In genomic region chr4:138576684-138577083, GRCh38 we compare ENCODE assay signal across 11 cellular contexts.
DNase-seq lines count a peak whose midpoint lies in the region; ATAC-seq, FAIRE-seq and TF ChIP-seq lines count a peak whose summit lies in the region.
"Had no signal": no experiment of that assay in that cellular context is flagged by ENCODE, and none has a peak within 500 bp of the region (broad histone marks: within the 10 kb centered on the region; RNA-seq: fewer than 3 reads in every experiment).

No MANE protein-coding gene starts in this region.

- H3K36me3 ChIP-seq in SU-DHL-6 (ENCODE audit: low read length) = no peaks in the 10 kb centered on the region
- no peaks in the 10 kb centered on the region for H3K36me3 ChIP-seq in ovary

- H3K4me2 ChIP-seq in SU-DHL-6 (ENCODE audit: low read depth, low read length, poor library complexity, severe bottlenecking) = no peak overlapping the region

- no peak overlapping the region for H2AFZ ChIP-seq in SU-DHL-6 (ENCODE audit: low read depth, low read length, severe bottlenecking)

- H3K9ac ChIP-seq in SU-DHL-6 (ENCODE audit: low read length) = no peak overlapping the region

- no peaks in the 10 kb centered on the region for H3K36me3 Mint-ChIP-seq in activated naive CD8-positive, alpha-beta T cell treated with anti-CD3 and anti-CD28 coated beads, Interleukin-2, amount 50 U/mL, for 24 hours (ENCODE audit: low read depth)

- TF ChIP-seq CTCF in D721Med (IDR thresholded peaks at IDR 0.05; ENCODE audit: insufficient read depth, missing control alignments) = peak; percentile 33
- TF ChIP-seq CTCF in HL-60 (IDR thresholded peaks at IDR 0.05; ENCODE audit: insufficient read depth, low read length) = peak; percentile 11
- peak; percentile 14 for TF ChIP-seq CTCF in SU-DHL-6 (IDR thresholded peaks at IDR 0.05; ENCODE audit: insufficient read depth, low read length, poor library complexity, severe bottlenecking)
- TF ChIP-seq CTCF in ovary (IDR thresholded peaks at IDR 0.05) = no peak

- H3K4me3 ChIP-seq in HL-60 (replicated peaks; ENCODE audit: insufficient read depth, low read length) (no peak overlapping the region), SU-DHL-6 (ENCODE audit: insufficient read depth, low read length, poor library complexity, severe bottlenecking) (no peak overlapping the region), ovary (no peak overlapping the region)

- no peaks in the 10 kb centered on the region for H3F3A ChIP-seq in SU-DHL-6 (ENCODE audit: insufficient read depth)

- H3K27ac Mint-ChIP-seq in activated naive CD8-positive, alpha-beta T cell treated with anti-CD3 and anti-CD28 coated beads, Interleukin-2, amount 50 U/mL, for 24 hours = no peak overlapping the region
- H3K27ac Mint-ChIP-seq: activated naive CD8-positive, alpha-beta T cell; nephron progenitor cell had no signal

- no peak for DNase-seq in D721Med (ENCODE audit: insufficient read length, low spot score)
- peak in 1 of 2 experiments; percentile 29 for DNase-seq in HL-60 (ENCODE audit: low read depth in 1 of 2, low spot score in 1 of 2)
- peak; percentile 75 for DNase-seq in iris pigment epithelial cell (ENCODE audit: low read depth)
- no peak for DNase-seq in ovary
- no peak for DNase-seq in GOT3 (lab: John Stamatoyannopoulos, UW)
- no peak for DNase-seq in activated naive CD8-positive, alpha-beta T cell treated with anti-CD3 and anti-CD28 coated beads, Interleukin-2, amount 50 U/mL, for 24 hours
- DNase-seq: nephron progenitor cell, substantia nigra had no signal

- H3K9me3 ChIP-seq in SU-DHL-6 (ENCODE audit: insufficient read depth, low read length) (no peaks in the 10 kb centered on the region), ovary (no peaks in the 10 kb centered on the region)

- TF ChIP-seq POLR2A in ovary (IDR thresholded peaks at IDR 0.05) = no peak

- no peaks in the 10 kb centered on the region for H3K9me2 ChIP-seq in SU-DHL-6 (replicated peaks; ENCODE audit: insufficient read depth, low read length)

- no peaks in the 10 kb centered on the region for H3K79me2 ChIP-seq in SU-DHL-6 (ENCODE audit: insufficient read depth, low read length)

- no peaks in the 10 kb centered on the region for H3K27me3 Mint-ChIP-seq in activated naive CD8-positive, alpha-beta T cell treated with anti-CD3 and anti-CD28 coated beads, Interleukin-2, amount 50 U/mL, for 24 hours
- H3K27me3 Mint-ChIP-seq: activated naive CD8-positive, alpha-beta T cell had no signal

- no peak overlapping the region for H3K4me3 Mint-ChIP-seq in activated naive CD8-positive, alpha-beta T cell treated with anti-CD3 and anti-CD28 coated beads, Interleukin-2, amount 50 U/mL, for 24 hours
- H3K4me3 Mint-ChIP-seq: activated naive CD8-positive, alpha-beta T cell; nephron progenitor cell had no signal

- H3K27ac ChIP-seq in HL-60 (replicated peaks) (no peak overlapping the region), SU-DHL-6 (ENCODE audit: low read depth, low read length) (no peak overlapping the region), ovary (no peak overlapping the region)

- 52 to 61% (median 61%) methylated on average over 3 of the region's 3 CpGs for WGBS in ovary, 3 donors

- no peaks in the 10 kb centered on the region for H4K20me1 ChIP-seq in SU-DHL-6 (ENCODE audit: low read depth, low read length)

- intact Hi-C loops in ovary (cut with DNase I) = no loop called here

- H3K9me3 Mint-ChIP-seq in activated naive CD8-positive, alpha-beta T cell treated with anti-CD3 and anti-CD28 coated beads, Interleukin-2, amount 50 U/mL, for 24 hours = peaks cover 29% of the 10 kb centered on the region

- H3K4me1 ChIP-seq in ovary (ENCODE audit: insufficient read depth) = no peaks in the 10 kb centered on the region

- H3K4me1 Mint-ChIP-seq in activated naive CD8-positive, alpha-beta T cell treated with anti-CD3 and anti-CD28 coated beads, Interleukin-2, amount 50 U/mL, for 24 hours = no peaks in the 10 kb centered on the region
- H3K4me1 Mint-ChIP-seq: nephron progenitor cell had no signal

- TF ChIP-seq EP300 in ovary (IDR thresholded peaks at IDR 0.05) = no peak

- no peak for ATAC-seq in HG02610 (IDR thresholded peaks at IDR 0.05; ENCODE audit: unreplicated experiment)
- no peak for ATAC-seq in activated naive CD8-positive, alpha-beta T cell treated with anti-CD3 and anti-CD28 coated beads, Interleukin-2, amount 50 U/mL, for 24 hours

- no peaks in the 10 kb centered on the region for H3K27me3 ChIP-seq in HL-60 (ENCODE audit: insufficient read depth, poor library complexity, severe bottlenecking)
- no peaks in the 10 kb centered on the region for H3K27me3 ChIP-seq in SU-DHL-6 (ENCODE audit: low read length)
- no peaks in the 10 kb centered on the region for H3K27me3 ChIP-seq in ovary

- no peak for FAIRE-seq in D721Med (lab: Jason Lieb, UNC)

Comparison
In these comparisons a context has a peak if more than half of its experiments do, and no peak if none do; other contexts are left out.
1. CTCF ChIP-seq: peak in D721Med (single experiment), HL-60 (single experiment) and SU-DHL-6 (single experiment); none in ovary (0 of 3).